Comparison of ENCODE assay signal across 18 cellular contexts in genomic region chr7:36712015-36712414, GRCh38. TPM values are rescaled to one million over a fixed set of nuclear protein-coding genes. Genes with fewer than 3 reads are reported as not detected.
A peak's percentile ranks its signal among the peaks of the same experiment; 100 is the strongest.
DNase-seq lines count a peak whose midpoint lies in the region; FAIRE-seq and TF ChIP-seq lines count a peak whose summit lies in the region.
"Had no signal": no experiment of that assay in that cellular context is flagged by ENCODE, and none has a peak within 500 bp of the region (broad histone marks: within the 10 kb centered on the region; RNA-seq: fewer than 3 reads in every experiment).

No MANE protein-coding gene starts in this region.

- H3K4me3 ChIP-seq in SK-N-SH (ENCODE audit: low read depth in 2 of 2, low read length in 1 of 2), result no peak overlapping the region
- H3K4me3 ChIP-seq: HAP-1 had no signal

- H3K9me3 Mint-ChIP-seq in activated T-cell treated with anti-CD3 and anti-CD28 coated beads, Interleukin-2, amount 50 U/mL, for 24 hours, result peaks cover 5% of the 10 kb centered on the region
- H3K9me3 Mint-ChIP-seq in activated naive CD8-positive, alpha-beta T cell treated with anti-CD3 and anti-CD28 coated beads for 36 hours, result peaks cover 29% of the 10 kb centered on the region

- peaks cover 0 to 2% of the 10 kb centered on the region in 2 experiments; a peak in 1 of 4 replicates for H3K4me1 ChIP-seq in SK-N-SH (ENCODE audit: control insufficient read depth in 1 of 2, insufficient read depth in 2 of 2, low read depth in 1 of 2, low read length in 1 of 2)
- H3K4me1 ChIP-seq: HAP-1 had no signal

- H3K9me3 ChIP-seq in SK-N-SH, result no peaks in the 10 kb centered on the region
- H3K9me3 ChIP-seq: HAP-1 had no signal

- WGBS in SK-N-SH (ENCODE audit: low lambda C conversion rate), result 50% methylated on average over 5 of the region's 5 CpGs

- no peaks in the 10 kb centered on the region for H3F3A ChIP-seq in SK-N-SH (replicated peaks; ENCODE audit: insufficient read depth)

- H3K27me3 ChIP-seq in SK-N-SH (ENCODE audit: insufficient read depth), result no peaks in the 10 kb centered on the region

- CTCF ChIA-PET in SK-N-SH (lab: Yijun Ruan, JAX), result no interaction called here

- peaks cover 56% of the 10 kb centered on the region for H3K36me3 Mint-ChIP-seq in activated T-cell treated with anti-CD3 and anti-CD28 coated beads, Interleukin-2, amount 50 U/mL, for 24 hours (ENCODE audit: low read depth)
- peaks cover 66% of the 10 kb centered on the region for H3K36me3 Mint-ChIP-seq in activated naive CD8-positive, alpha-beta T cell treated with anti-CD3 and anti-CD28 coated beads for 36 hours

- H3K27ac ChIP-seq in SK-N-SH (ENCODE audit: low read depth in 2 of 2, low read length in 1 of 2), result no peak overlapping the region
- H3K27ac ChIP-seq: C4-2B, HL-60, RWPE1 had no signal

- H3K36me3 ChIP-seq in SK-N-SH (replicated peaks in 1 of 2; ENCODE audit: control insufficient read depth in 1 of 2, insufficient read depth in 2 of 2, low read length in 1 of 2), result no peaks in the 10 kb centered on the region
- H3K36me3 ChIP-seq: HAP-1 had no signal

- POLR2A ChIA-PET in SK-N-SH (lab: Yijun Ruan, JAX), result no interaction called here

- FAIRE-seq in islet of Langerhans (lab: Jason Lieb, UNC), result peak; percentile 17
- FAIRE-seq: A204.1 had no signal

- H3K4me3 Mint-ChIP-seq in activated T-cell treated with anti-CD3 and anti-CD28 coated beads, Interleukin-2, amount 50 U/mL, for 24 hours, result peak overlapping the region; percentile 23
- no peak overlapping the region for H3K4me3 Mint-ChIP-seq in activated naive CD8-positive, alpha-beta T cell treated with anti-CD3 and anti-CD28 coated beads for 36 hours

- peak overlapping the region; percentile 88 for H3K27ac Mint-ChIP-seq in activated T-cell treated with anti-CD3 and anti-CD28 coated beads, Interleukin-2, amount 50 U/mL, for 24 hours
- peak overlapping the region; percentile 72 for H3K27ac Mint-ChIP-seq in activated naive CD8-positive, alpha-beta T cell treated with anti-CD3 and anti-CD28 coated beads for 36 hours

- H3K9ac ChIP-seq in SK-N-SH, result no peak overlapping the region

- no peaks in the 10 kb centered on the region for H3K79me2 ChIP-seq in SK-N-SH (ENCODE audit: insufficient read depth)

- no peak for TF ChIP-seq RAD21 in SK-N-SH (IDR thresholded peaks at IDR 0.05; ENCODE audit: low read length)

- H3K27me3 Mint-ChIP-seq in activated T-cell treated with anti-CD3 and anti-CD28 coated beads, Interleukin-2, amount 50 U/mL, for 24 hours, result no peaks in the 10 kb centered on the region
- H3K27me3 Mint-ChIP-seq in activated naive CD8-positive, alpha-beta T cell treated with anti-CD3 and anti-CD28 coated beads for 36 hours, result no peaks in the 10 kb centered on the region

- H3K4me1 Mint-ChIP-seq in activated T-cell treated with anti-CD3 and anti-CD28 coated beads, Interleukin-2, amount 50 U/mL, for 24 hours (ENCODE audit: low read depth), result peaks cover 69% of the 10 kb centered on the region
- H3K4me1 Mint-ChIP-seq in activated naive CD8-positive, alpha-beta T cell treated with anti-CD3 and anti-CD28 coated beads for 36 hours, result peaks cover 50% of the 10 kb centered on the region

- no peaks in the 10 kb centered on the region for H4K20me1 ChIP-seq in SK-N-SH (ENCODE audit: insufficient read depth)

- H2AFZ ChIP-seq in SK-N-SH (ENCODE audit: low read depth), result no peak overlapping the region

- no peak for TF ChIP-seq EP300 in SK-N-SH (IDR thresholded peaks at IDR 0.05; ENCODE audit: borderline replicate concordance in 1 of 2, low read depth in 1 of 2, low read length in 1 of 2)

- no peak for DNase-seq in activated T-cell treated with anti-CD3 and anti-CD28 coated beads, Interleukin-2, amount 50 U/mL, for 24 hours
- DNase-seq in activated T-cell treated with anti-CD3 and anti-CD28 coated beads, Interleukin-2, amount 50 U/mL, for 1 hour, result no peak
- no peak for DNase-seq in activated naive CD8-positive, alpha-beta T cell treated with anti-CD3 and anti-CD28 coated beads for 36 hours
- DNase-seq in activated CD8-positive, alpha-beta memory T cell treated with anti-CD3 and anti-CD28 coated beads, Interleukin-2, amount 50 U/mL, for 48 hours, result no peak
- no peak for DNase-seq in SK-N-SH
- DNase-seq in GM20000 (ENCODE audit: low spot score), result no peak
- DNase-seq in SIG-M5 treated with dmso at 0.1 percent for 504 hours (lab: John Stamatoyannopoulos, UW; ENCODE audit: unreplicated experiment), result no peak
- DNase-seq: DMS53, KBM-7, NCI-H226, NCI-H526 treated with DMSO at 0.1 percent for 48 hours, OCI-M1 had no signal

- TF ChIP-seq CTCF in SK-N-SH (IDR thresholded peaks at IDR 0.05), result no peak
- TF ChIP-seq CTCF in GM20000 (IDR thresholded peaks at IDR 0.05; ENCODE audit: extremely low read depth, missing control alignments), result no peak

- no peaks in the 10 kb centered on the region for H3K9me2 ChIP-seq in SK-N-SH

- H3K4me2 ChIP-seq in SK-N-SH, result no peak overlapping the region

TF ChIP-seq in SK-N-SH, 30 proteins besides CTCF, POLR2A, EP300 and RAD21:
- TF ChIP-seq REST (IDR thresholded peaks at IDR 0.05; ENCODE audit: low read depth, low read length) (no peak), TCF12 (IDR thresholded peaks at IDR 0.05) (no peak), MAX (IDR thresholded peaks at IDR 0.05; ENCODE audit: low read depth) (no peak), NFIC (IDR thresholded peaks at IDR 0.05; ENCODE audit: borderline replicate concordance) (no peak), FOSL2 (IDR thresholded peaks at IDR 0.05; ENCODE audit: borderline replicate concordance, low read depth) (no peak), GATA2 (CRISPR knock-in tag; IDR thresholded peaks at IDR 0.05) (no peak), POLR2AphosphoS5 (IDR thresholded peaks at IDR 0.05; ENCODE audit: low read depth, low read length) (no peak)
- TF ChIP-seq, protein P1, sequence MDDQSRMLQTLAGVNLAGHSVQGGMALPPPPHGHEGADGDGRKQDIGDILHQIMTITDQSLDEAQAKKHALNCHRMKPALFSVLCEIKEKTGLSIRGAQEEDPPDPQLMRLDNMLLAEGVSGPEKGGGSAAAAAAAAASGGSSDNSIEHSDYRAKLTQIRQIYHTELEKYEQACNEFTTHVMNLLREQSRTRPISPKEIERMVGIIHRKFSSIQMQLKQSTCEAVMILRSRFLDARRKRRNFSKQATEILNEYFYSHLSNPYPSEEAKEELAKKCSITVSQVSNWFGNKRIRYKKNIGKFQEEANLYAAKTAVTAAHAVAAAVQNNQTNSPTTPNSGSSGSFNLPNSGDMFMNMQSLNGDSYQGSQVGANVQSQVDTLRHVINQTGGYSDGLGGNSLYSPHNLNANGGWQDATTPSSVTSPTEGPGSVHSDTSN (IDR thresholded peaks at IDR 0.05), result no peak
- TF ChIP-seq, protein P2, sequence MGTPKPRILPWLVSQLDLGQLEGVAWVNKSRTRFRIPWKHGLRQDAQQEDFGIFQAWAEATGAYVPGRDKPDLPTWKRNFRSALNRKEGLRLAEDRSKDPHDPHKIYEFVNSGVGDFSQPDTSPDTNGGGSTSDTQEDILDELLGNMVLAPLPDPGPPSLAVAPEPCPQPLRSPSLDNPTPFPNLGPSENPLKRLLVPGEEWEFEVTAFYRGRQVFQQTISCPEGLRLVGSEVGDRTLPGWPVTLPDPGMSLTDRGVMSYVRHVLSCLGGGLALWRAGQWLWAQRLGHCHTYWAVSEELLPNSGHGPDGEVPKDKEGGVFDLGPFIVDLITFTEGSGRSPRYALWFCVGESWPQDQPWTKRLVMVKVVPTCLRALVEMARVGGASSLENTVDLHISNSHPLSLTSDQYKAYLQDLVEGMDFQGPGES (IDR thresholded peaks at IDR 0.05; ENCODE audit: low read depth, low read length), result no peak
- TF ChIP-seq, protein P3, sequence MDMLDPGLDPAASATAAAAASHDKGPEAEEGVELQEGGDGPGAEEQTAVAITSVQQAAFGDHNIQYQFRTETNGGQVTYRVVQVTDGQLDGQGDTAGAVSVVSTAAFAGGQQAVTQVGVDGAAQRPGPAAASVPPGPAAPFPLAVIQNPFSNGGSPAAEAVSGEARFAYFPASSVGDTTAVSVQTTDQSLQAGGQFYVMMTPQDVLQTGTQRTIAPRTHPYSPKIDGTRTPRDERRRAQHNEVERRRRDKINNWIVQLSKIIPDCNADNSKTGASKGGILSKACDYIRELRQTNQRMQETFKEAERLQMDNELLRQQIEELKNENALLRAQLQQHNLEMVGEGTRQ (IDR thresholded peaks at IDR 0.05; ENCODE audit: borderline replicate concordance, low read depth, low read length), result no peak

RNA-seq across cellular contexts. Expression of gene AOAH, which starts 12.3 kb away (rescaled TPM):
- 1 to 10 TPM; 5.3 to 7.1 TPM for total RNA-seq in activated naive CD8-positive, alpha-beta T cell treated with anti-CD3 and anti-CD28 coated beads for 36 hours
- not detected in 2 replicates for polyA plus RNA-seq in SK-N-SH (2012; rRNA removed)
- polyA plus RNA-seq in SK-N-SH (2012; cell fraction: cytosol; rRNA removed), result 0.01 and 0.03 TPM in 2 replicates
- polyA plus RNA-seq in SK-N-SH (2012; cell fraction: nucleus; rRNA removed), result not detected in 2 replicates
